8 cellular contexts compared by ENCODE assay signal in the genomic region with DNA sequence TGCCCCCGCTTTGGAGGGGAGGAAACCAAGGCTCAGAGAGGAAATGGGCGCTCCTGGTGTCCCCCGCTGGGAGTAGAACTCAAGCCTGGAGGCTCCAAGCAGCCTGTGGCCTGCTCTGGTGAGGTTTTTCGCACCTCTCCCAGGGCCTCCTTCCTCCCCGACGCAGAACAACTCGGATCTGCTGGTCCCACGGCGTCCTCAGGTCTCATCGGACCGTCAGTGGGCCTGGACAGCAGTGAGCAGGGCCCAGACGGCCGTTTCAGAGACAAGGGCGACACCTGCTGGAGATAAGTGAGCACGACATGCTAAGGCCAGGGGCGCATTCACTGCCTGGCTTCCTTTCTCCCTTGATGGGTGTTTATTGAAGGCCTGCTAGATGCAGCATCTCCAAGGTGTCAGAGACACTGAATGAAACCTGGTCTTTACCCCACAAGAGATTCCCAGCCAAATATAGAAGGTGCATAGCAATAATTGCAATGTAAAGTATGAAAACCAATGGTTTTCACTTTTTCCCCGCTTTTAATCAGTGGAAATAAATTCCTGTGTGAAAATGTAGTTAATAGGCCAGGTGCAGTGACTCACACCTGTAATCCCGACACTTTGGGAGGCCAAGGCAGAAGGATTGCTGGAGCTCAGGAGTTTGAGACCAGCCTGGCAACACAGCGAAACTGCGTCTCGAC. TPM values are rescaled to one million over a fixed set of nuclear protein-coding genes. Genes with fewer than 3 reads are reported as not detected.
DNase-seq lines count a peak whose midpoint lies in the region; ATAC-seq and TF ChIP-seq lines count a peak whose summit lies in the region.

No MANE protein-coding gene starts in this region.

- H3K9me3 ChIP-seq in colonic mucosa, result no peaks in the 10 kb centered on the region
- H3K9me3 ChIP-seq in right lobe of liver, result no peaks in the 10 kb centered on the region

- H3K4me3 Mint-ChIP-seq in activated CD4-positive, alpha-beta T cell treated with anti-CD3 and anti-CD28 coated beads for 36 hours, result no peak overlapping the region

- TF ChIP-seq CTCF in colonic mucosa (IDR thresholded peaks at IDR 0.05) (peak; percentile 91), right lobe of liver (IDR thresholded peaks at IDR 0.05) (peak; percentile 90 to 97 (median 96))

- H3K27ac Mint-ChIP-seq in activated CD4-positive, alpha-beta T cell treated with anti-CD3 and anti-CD28 coated beads for 36 hours, result no peak overlapping the region

- no peak for TF ChIP-seq POLR2A in right lobe of liver (IDR thresholded peaks at IDR 0.05)

- no peaks in the 10 kb centered on the region for H3K36me3 Mint-ChIP-seq in activated CD4-positive, alpha-beta T cell treated with anti-CD3 and anti-CD28 coated beads for 36 hours (ENCODE audit: low read depth)

- CTCF ChIA-PET in activated CD4-positive, alpha-beta T cell treated with anti-CD3 and anti-CD28 coated beads for 36 hours (lab: Charles Lee), result interaction anchor here (0.6 to 5.0 kb wide), 10 partner anchors 13 to 443 kb away, joined by 3 to 31 read pairs (median 4); partner anchors contain the start of gene EXT2

- no peaks in the 10 kb centered on the region for H3K27me3 Mint-ChIP-seq in activated CD4-positive, alpha-beta T cell treated with anti-CD3 and anti-CD28 coated beads for 36 hours

- no peak overlapping the region for H3K4me3 ChIP-seq in colonic mucosa
- H3K4me3 ChIP-seq in right lobe of liver, result no peak overlapping the region

- WGBS in right lobe of liver (ENCODE audit: insufficient coverage, low coverage, low lambda C conversion rate, missing lambda C conversion rate), result 7% methylated on average over 15 of the region's 21 CpGs

- H3K27me3 ChIP-seq in colonic mucosa (no peaks in the 10 kb centered on the region), right lobe of liver (no peaks in the 10 kb centered on the region)

- peak; percentile 55 for DNase-seq in NK-92 treated with Interleukin-12 subunit alpha and Interleukin-12 subunit beta, amount 100 ng/mL, for 24 hours (lab: John Stamatoyannopoulos, UW)
- DNase-seq in NK-92 (lab: John Stamatoyannopoulos, UW; ENCODE audit: unreplicated experiment), result no peak
- DNase-seq in NCI-H460 (ENCODE audit: extremely low read depth, low read depth), result peak; percentile 63
- DNase-seq in activated CD4-positive, alpha-beta T cell treated with anti-CD3 and anti-CD28 coated beads for 36 hours, result peak; percentile 84
- DNase-seq in colonic mucosa, result peak; percentile 69
- DNase-seq in right lobe of liver, result peak; percentile 75 to 78 (median 76)
- DNase-seq in stimulated activated CD4-positive, alpha-beta T cell treated with anti-CD3 and anti-CD28 coated beads, TNF-alpha, amount 100 ng/mL, for 4 hours (ENCODE audit: low read depth in 3 of 3), result peak; percentile 39 to 61 (median 51)

- POLR2A ChIA-PET in activated CD4-positive, alpha-beta T cell treated with anti-CD3 and anti-CD28 coated beads for 36 hours (lab: Charles Lee), result no interaction called here

- H3K4me1 ChIP-seq in colonic mucosa (no peaks in the 10 kb centered on the region), right lobe of liver (no peaks in the 10 kb centered on the region)

- H3K9ac ChIP-seq in colonic mucosa (ENCODE audit: low read depth in 2 of 2, low read length in 2 of 2), result peak overlapping the region in 1 of 2 donors; percentile 18

- H3K36me3 ChIP-seq in colonic mucosa, result no peaks in the 10 kb centered on the region
- H3K36me3 ChIP-seq in right lobe of liver, result no peaks in the 10 kb centered on the region

- intact Hi-C loops in activated CD4-positive, alpha-beta T cell treated with anti-CD3 and anti-CD28 coated beads for 36 hours (cut with DNase I, micrococcal nuclease), result loop anchor here (1.0 to 5.0 kb wide), 6 partner anchors 15 to 444 kb away; partner anchors contain the start of gene EXT2 (in 1 of the 2)
- intact Hi-C loops in colonic mucosa (cut with DNase I), result loop anchor here (2.0 to 5.0 kb wide), 3 partner anchors 252 to 446 kb away; no protein-coding TSS in a partner anchor
- intact Hi-C loops in right lobe of liver (cut with DNase I), result loop anchor here (5.0 to 10.0 kb wide), 3 partner anchors 251 to 424 kb away; no protein-coding TSS in a partner anchor

- H3K4me1 Mint-ChIP-seq in activated CD4-positive, alpha-beta T cell treated with anti-CD3 and anti-CD28 coated beads for 36 hours, result no peaks in the 10 kb centered on the region

- H3K27ac ChIP-seq in colonic mucosa (no peak overlapping the region), right lobe of liver (no peak overlapping the region)

- peak; percentile 82 for ATAC-seq in HG03342 (IDR thresholded peaks at IDR 0.05; ENCODE audit: unreplicated experiment)
- ATAC-seq in activated CD4-positive, alpha-beta T cell treated with anti-CD3 and anti-CD28 coated beads for 36 hours, result peak; percentile 95
- peak; percentile 97 to 100 (median 99) for ATAC-seq in right lobe of liver

- no peaks in the 10 kb centered on the region for H3K9me3 Mint-ChIP-seq in activated CD4-positive, alpha-beta T cell treated with anti-CD3 and anti-CD28 coated beads for 36 hours (ENCODE audit: low read depth)

RNA-seq across cellular contexts. Expression of gene CD82, which starts 26.9 kb away (rescaled TPM):
- total RNA-seq in NCI-H460 (2014; rRNA removed; shearing (Covaris generic)), result 0.17 and 0.52 TPM in 2 replicates
- 0.54 TPM in 1 of 2 replicates, not detected in the other for polyA plus RNA-seq in NCI-H460 (2014; cell fraction: nucleus; rRNA removed)
- 100 to 1,000 TPM; 239 to 272 TPM for total RNA-seq in activated CD4-positive, alpha-beta T cell treated with anti-CD3 and anti-CD28 coated beads for 36 hours
- total RNA-seq in colonic mucosa, result 10 to 100 TPM; 36.2 to 41.6 TPM
- total RNA-seq in right lobe of liver, result 10 to 100 TPM; 18.9 to 69.4 (median 48.6) TPM

Comparison
In these comparisons a context has a peak if more than half of its experiments do, and no peak if none do; other contexts are left out.
1. RNA of gene CD82, which starts 26.9 kb away (total RNA-seq): 239 to 272 TPM in activated CD4-positive, alpha-beta T cell treated with anti-CD3 and anti-CD28 coated beads for 36 hours, 18.9 to 69.4 TPM in right lobe of liver and 36.2 to 41.6 TPM in colonic mucosa; 0.17 to 0.52 TPM in NCI-H460; every median in the first group is over 10 times any median in the second.
2. Peak in every context shown above with its lines, with median percentiles within 50 percentile points of each other: ATAC-seq.